In the genomic region with DNA sequence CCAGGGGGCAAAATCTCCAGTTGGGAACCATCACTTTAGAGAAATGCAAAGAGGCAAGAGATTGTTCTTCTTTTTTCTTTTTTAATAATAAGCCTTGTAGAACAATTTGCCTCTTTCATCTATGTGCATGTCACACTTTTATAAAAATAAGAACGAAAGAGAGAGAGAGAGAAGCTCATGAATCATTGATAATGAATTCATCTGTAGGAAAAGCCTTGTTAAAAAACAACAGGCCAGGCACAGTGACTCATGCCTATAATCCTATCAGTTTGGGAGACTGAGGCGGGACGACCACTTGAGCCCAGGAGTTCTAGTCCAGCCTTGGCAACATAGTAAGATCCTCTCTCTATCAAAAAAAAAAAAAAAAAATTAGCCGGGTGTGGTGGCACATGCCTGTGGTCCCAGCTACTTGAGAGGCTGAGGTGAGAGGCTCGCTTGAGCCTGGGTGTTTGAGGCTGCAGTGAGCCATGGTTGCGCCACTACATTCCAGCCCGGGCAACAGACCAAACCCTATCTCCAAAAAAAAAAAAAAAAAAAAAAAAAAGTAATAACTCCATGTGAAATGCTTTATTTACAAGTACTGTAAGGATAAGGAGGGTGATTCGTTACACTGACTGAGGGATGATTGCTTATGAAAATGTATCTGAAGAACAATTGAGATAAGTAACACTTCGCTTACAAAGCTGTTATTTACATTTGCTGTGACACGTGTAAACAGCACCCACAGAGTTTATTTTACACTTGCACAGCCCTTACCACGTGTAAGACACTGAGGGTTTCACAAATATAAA, we compare ENCODE assay signal across 10 cellular contexts. TPM values are rescaled to one million over a fixed set of nuclear protein-coding genes. Genes with fewer than 3 reads are reported as not detected.
DNase-seq lines count a peak whose midpoint lies in the region; ATAC-seq and TF ChIP-seq lines count a peak whose summit lies in the region.
"Had no signal": no experiment of that assay in that cellular context is flagged by ENCODE, and none has a peak within 500 bp of the region (broad histone marks: within the 10 kb centered on the region; RNA-seq: fewer than 3 reads in every experiment).

No MANE protein-coding gene starts in this region.

- POLR2A ChIA-PET in HCT116 (lab: Charles Lee) = interaction anchor here (0.6 to 1.7 kb wide), 3 partner anchors 8 to 71 kb away, joined by 3 to 8 read pairs (median 4); no protein-coding TSS in a partner anchor

- H3K9ac ChIP-seq in HCT116 (ENCODE audit: low read length) = no peak overlapping the region

- H3K36me3 ChIP-seq in HCT116 (ENCODE audit: control insufficient read depth in 1 of 2, insufficient read depth in 2 of 2, low read length in 2 of 2) = no peaks in the 10 kb centered on the region
- H3K36me3 ChIP-seq in left ventricle myocardium inferior = no peaks in the 10 kb centered on the region

- TF ChIP-seq CTCF in HCT116 (IDR thresholded peaks at IDR 0.05 in 2 of 3, conservative IDR thresholded peaks at IDR 0.05 in 1 of 3; ENCODE audit: borderline replicate concordance in 1 of 3, insufficient read depth in 1 of 3, low read depth in 2 of 3, low read length in 2 of 3) = no peak
- no peak for TF ChIP-seq CTCF in astrocyte of the cerebellum (IDR thresholded peaks at IDR 0.05; ENCODE audit: low read depth, low read length, missing control alignments)
- TF ChIP-seq CTCF in left ventricle myocardium inferior (IDR thresholded peaks at IDR 0.05; ENCODE audit: borderline replicate concordance) = no peak

- no TSS peak for BruUV-seq in HCT116 (replicated peaks; lab: Mats Ljungman, UMichigan)

- CTCF ChIA-PET in HCT116 (lab: Charles Lee) = interaction anchor here (0.9 to 1.7 kb wide), 3 partner anchors 11 to 38 kb away, joined by 3 to 6 read pairs (median 4); no protein-coding TSS in a partner anchor

- H2AFZ ChIP-seq in HCT116 (ENCODE audit: low read depth, low read length, poor library complexity, severe bottlenecking) = no peak overlapping the region

- no peak for TF ChIP-seq POLR2A in HCT116 (IDR thresholded peaks at IDR 0.05; ENCODE audit: borderline replicate concordance, extremely low read depth, insufficient read depth, insufficient read length)

- H4K20me1 ChIP-seq in HCT116 (ENCODE audit: insufficient read depth) = no peaks in the 10 kb centered on the region

- H3K27ac ChIP-seq in HCT116 (ENCODE audit: low read depth, low read length) = peak overlapping the region; percentile 39
- peak overlapping the region; percentile 68 for H3K27ac ChIP-seq in left ventricle myocardium inferior (replicated peaks)
- peak overlapping the region; percentile 73 for H3K27ac ChIP-seq in substantia nigra (ENCODE audit: low read depth, low read length, poor library complexity, severe bottlenecking)

- H3K79me2 ChIP-seq in HCT116 (ENCODE audit: insufficient read depth, low read length) = no peaks in the 10 kb centered on the region

- RAD21 ChIA-PET in HCT116 (lab: Charles Lee; ENCODE audit: low non-redundant PET in 1 of 2, low total read pairs in 2 of 2, uncharacterized antibody in 2 of 2, unreplicated experiment in 2 of 2) = no interaction called here

- no peak for TF ChIP-seq RAD21 in HCT116 (IDR thresholded peaks at IDR 0.05; ENCODE audit: low read depth)

- H3K4me1 ChIP-seq in HCT116 (ENCODE audit: control insufficient read depth in 1 of 2, insufficient read depth in 2 of 2, low read length in 2 of 2) (peaks cover 29 to 30% of the 10 kb centered on the region in 2 experiments), left ventricle myocardium inferior (peaks cover 44% of the 10 kb centered on the region)

- H3K4me3 ChIP-seq in HCT116 (replicated peaks in 1 of 2; ENCODE audit: low read depth in 1 of 2, low read length in 2 of 2) (0 out of 4 replicates have a peak overlapping the region, but pooled peaks of 1 of the 2 experiments have one; percentile 0), astrocyte of the cerebellum (ENCODE audit: low read depth, low read length) (no peak overlapping the region), left ventricle myocardium inferior (no peak overlapping the region)

- DNase-seq in HCT116 (ENCODE audit: low read depth, low spot score) (peak; percentile 37), astrocyte of the cerebellum (ENCODE audit: low read depth) (peak; percentile 46), left ventricle myocardium inferior (no peak), substantia nigra (lab: John Stamatoyannopoulos, UW) (no peak), NK-92 (lab: John Stamatoyannopoulos, UW; ENCODE audit: unreplicated experiment) (no peak)
- DNase-seq in stimulated activated naive CD4-positive, alpha-beta T cell treated with Interleukin-2 at 50 U/mL for 16 hours (lab: John Stamatoyannopoulos, UW) = no peak
- DNase-seq in activated CD4-positive, alpha-beta T cell treated with anti-CD3 and anti-CD28 coated beads for 1 hour = no peak
- DNase-seq in activated CD8-positive, alpha-beta memory T cell treated with anti-CD3 and anti-CD28 coated beads for 24 hours = no peak
- DNase-seq: activated naive CD8-positive, alpha-beta T cell treated with anti-CD3 and anti-CD28 coated beads, Interleukin-2, amount 50 U/mL, for 24 hours; stimulated activated CD4-positive, alpha-beta T cell treated with anti-CD3 and anti-CD28 coated beads, Interleukin-2, amount 100 ng/mL, for 48 hours had no signal

- no peaks in the 10 kb centered on the region for H3K9me2 ChIP-seq in HCT116 (ENCODE audit: insufficient read depth)

- peak; percentile 56 for ATAC-seq in HCT116
- ATAC-seq: activated naive CD8-positive, alpha-beta T cell treated with anti-CD3 and anti-CD28 coated beads, Interleukin-2, amount 50 U/mL, for 24 hours had no signal

- intact Hi-C loops in HCT116 (cut with micrococcal nuclease) (no loop called here), left ventricle myocardium inferior (cut with micrococcal nuclease) (no loop called here)

- H3K4me2 ChIP-seq in HCT116 (ENCODE audit: low read length) = peak overlapping the region; percentile 61

- H3K9me3 ChIP-seq in HCT116 (ENCODE audit: control insufficient read depth in 1 of 2, insufficient read depth in 1 of 2, low read depth in 1 of 2, low read length in 2 of 2) = no peaks in the 10 kb centered on the region
- no peaks in the 10 kb centered on the region for H3K9me3 ChIP-seq in left ventricle myocardium inferior (replicated peaks)

- in situ Hi-C loops in astrocyte of the cerebellum (cut with HindIII; ENCODE audit: low sequenced_read_pairs) = no loop called here

- H3K27me3 ChIP-seq in HCT116 (ENCODE audit: insufficient read depth, low read length) = no peaks in the 10 kb centered on the region
- no peaks in the 10 kb centered on the region for H3K27me3 ChIP-seq in left ventricle myocardium inferior (ENCODE audit: low read depth)

TF ChIP-seq in HCT116, 20 proteins besides CTCF, POLR2A, EP300 and RAD21 (continues in another document):
- peak; percentile 77 for TF ChIP-seq CEBPB (IDR thresholded peaks at IDR 0.05; ENCODE audit: low read depth)
- TF ChIP-seq SP1 (IDR thresholded peaks at IDR 0.05; ENCODE audit: low read depth) = peak; percentile 19; the same call in 1 of the 2 replicates
- TF ChIP-seq, protein P1, sequence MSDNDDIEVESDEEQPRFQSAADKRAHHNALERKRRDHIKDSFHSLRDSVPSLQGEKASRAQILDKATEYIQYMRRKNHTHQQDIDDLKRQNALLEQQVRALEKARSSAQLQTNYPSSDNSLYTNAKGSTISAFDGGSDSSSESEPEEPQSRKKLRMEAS (IDR thresholded peaks at IDR 0.05) = peak; percentile 48; the same call in 1 of the 2 replicates
- TF ChIP-seq SRF (IDR thresholded peaks at IDR 0.05; ENCODE audit: low read depth) = no peak
- TF ChIP-seq CBX3 (IDR thresholded peaks at IDR 0.05; ENCODE audit: low read depth) = 0 out of 2 replicates have a peak, but pooled peaks have one; percentile 44
- TF ChIP-seq SIN3A (IDR thresholded peaks at IDR 0.05; ENCODE audit: low read depth) = no peak; the same call in 1 of the 2 replicates
- TF ChIP-seq EZH2phosphoT487 (IDR thresholded peaks at IDR 0.05; ENCODE audit: borderline replicate concordance) = no peak
- TF ChIP-seq, protein P2, sequence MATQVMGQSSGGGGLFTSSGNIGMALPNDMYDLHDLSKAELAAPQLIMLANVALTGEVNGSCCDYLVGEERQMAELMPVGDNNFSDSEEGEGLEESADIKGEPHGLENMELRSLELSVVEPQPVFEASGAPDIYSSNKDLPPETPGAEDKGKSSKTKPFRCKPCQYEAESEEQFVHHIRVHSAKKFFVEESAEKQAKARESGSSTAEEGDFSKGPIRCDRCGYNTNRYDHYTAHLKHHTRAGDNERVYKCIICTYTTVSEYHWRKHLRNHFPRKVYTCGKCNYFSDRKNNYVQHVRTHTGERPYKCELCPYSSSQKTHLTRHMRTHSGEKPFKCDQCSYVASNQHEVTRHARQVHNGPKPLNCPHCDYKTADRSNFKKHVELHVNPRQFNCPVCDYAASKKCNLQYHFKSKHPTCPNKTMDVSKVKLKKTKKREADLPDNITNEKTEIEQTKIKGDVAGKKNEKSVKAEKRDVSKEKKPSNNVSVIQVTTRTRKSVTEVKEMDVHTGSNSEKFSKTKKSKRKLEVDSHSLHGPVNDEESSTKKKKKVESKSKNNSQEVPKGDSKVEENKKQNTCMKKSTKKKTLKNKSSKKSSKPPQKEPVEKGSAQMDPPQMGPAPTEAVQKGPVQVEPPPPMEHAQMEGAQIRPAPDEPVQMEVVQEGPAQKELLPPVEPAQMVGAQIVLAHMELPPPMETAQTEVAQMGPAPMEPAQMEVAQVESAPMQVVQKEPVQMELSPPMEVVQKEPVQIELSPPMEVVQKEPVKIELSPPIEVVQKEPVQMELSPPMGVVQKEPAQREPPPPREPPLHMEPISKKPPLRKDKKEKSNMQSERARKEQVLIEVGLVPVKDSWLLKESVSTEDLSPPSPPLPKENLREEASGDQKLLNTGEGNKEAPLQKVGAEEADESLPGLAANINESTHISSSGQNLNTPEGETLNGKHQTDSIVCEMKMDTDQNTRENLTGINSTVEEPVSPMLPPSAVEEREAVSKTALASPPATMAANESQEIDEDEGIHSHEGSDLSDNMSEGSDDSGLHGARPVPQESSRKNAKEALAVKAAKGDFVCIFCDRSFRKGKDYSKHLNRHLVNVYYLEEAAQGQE (IDR thresholded peaks at IDR 0.05; ENCODE audit: low read depth) = no peak
- TF ChIP-seq FOSL1 (IDR thresholded peaks at IDR 0.05; ENCODE audit: low read depth) = peak; percentile 70; the same call in 1 of the 2 replicates
- TF ChIP-seq ZFX (IDR thresholded peaks at IDR 0.05) = no peak
- TF ChIP-seq, protein P3, sequence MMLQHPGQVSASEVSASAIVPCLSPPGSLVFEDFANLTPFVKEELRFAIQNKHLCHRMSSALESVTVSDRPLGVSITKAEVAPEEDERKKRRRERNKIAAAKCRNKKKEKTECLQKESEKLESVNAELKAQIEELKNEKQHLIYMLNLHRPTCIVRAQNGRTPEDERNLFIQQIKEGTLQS (IDR thresholded peaks at IDR 0.05) = no peak
- no peak for TF ChIP-seq ZNF274 (IDR thresholded peaks at IDR 0.05; ENCODE audit: low read depth, low read length)
- TF ChIP-seq EGR1 (IDR thresholded peaks at IDR 0.05; ENCODE audit: low read depth) = no peak
- peak; percentile 56; the same call in 1 of the 2 replicates for TF ChIP-seq JUND (IDR thresholded peaks at IDR 0.05)

RNA-seq across cellular contexts. Expression of a gene that starts 6.0 kb away (rescaled TPM):
- total RNA-seq in HCT116 (2021; ENCODE audit: unreplicated experiment) (0.20 TPM), left ventricle myocardium inferior (37.0 TPM)
- 0.15 and 0.21 TPM in 2 replicates for polyA plus RNA-seq in HCT116 (2012)

RNA-seq across cellular contexts. Expression of a gene that starts 24.5 kb away (rescaled TPM):
- total RNA-seq in HCT116 (2021; ENCODE audit: unreplicated experiment) = not detected
- polyA plus RNA-seq in HCT116 (2012) = not detected in 2 replicates
- total RNA-seq in left ventricle myocardium inferior = 0.33 TPM

Comparison
In these comparisons a context has a peak if more than half of its experiments do, and no peak if none do; other contexts are left out.
1. DNase-seq: peak in HCT116 (single experiment) and astrocyte of the cerebellum (single experiment); none in left ventricle myocardium inferior (single experiment), substantia nigra (0 of 49), stimulated activated naive CD4-positive, alpha-beta T cell treated with Interleukin-2 at 50 U/mL for 16 hours (single experiment), activated CD4-positive, alpha-beta T cell treated with anti-CD3 and anti-CD28 coated beads for 1 hour (single experiment), activated CD8-positive, alpha-beta memory T cell treated with anti-CD3 and anti-CD28 coated beads for 24 hours (single experiment) and NK-92 (single experiment).
2. RNA of a gene that starts 6.0 kb away (total RNA-seq): 37.0 TPM in left ventricle myocardium inferior (single experiment); 0.20 TPM in HCT116 (single experiment); every median in the first group is over 10 times any median in the second.
3. Peak in every context shown above with its lines, with median percentiles within 50 percentile points of each other: H3K27ac ChIP-seq.